ENCODE assay signal across 8 cellular contexts in genomic region chr12:68933564-68933893, GRCh38. TPM values are rescaled to one million over a fixed set of nuclear protein-coding genes. Genes with fewer than 3 reads are reported as not detected.
DNase-seq lines count a peak whose midpoint lies in the region; ATAC-seq and TF ChIP-seq lines count a peak whose summit lies in the region.

No MANE protein-coding gene starts in this region.

- H2AFZ ChIP-seq in Karpas-422 (ENCODE audit: low read length): no peak overlapping the region

- H3K79me2 ChIP-seq in Karpas-422 (ENCODE audit: low read length): no peaks in the 10 kb centered on the region

- peaks cover 14% of the 10 kb centered on the region for H3K4me1 Mint-ChIP-seq in CD8-positive, alpha-beta T cell (ENCODE audit: low read depth)

- intact Hi-C loops in CD8-positive, alpha-beta T cell (cut with DNase I, micrococcal nuclease): no loop called here
- intact Hi-C loops in ovary (cut with DNase I): no loop called here

- H3K4me1 ChIP-seq in CD8-positive, alpha-beta T cell (ENCODE audit: insufficient read depth, low read length): peaks cover 7% of the 10 kb centered on the region
- H3K4me1 ChIP-seq in ovary (ENCODE audit: insufficient read depth) (peaks cover 3% of the 10 kb centered on the region), Karpas-422 (ENCODE audit: low read length) (peaks cover 10% of the 10 kb centered on the region)

- POLR2A ChIA-PET in CD8-positive, alpha-beta T cell (lab: Charles Lee): no interaction called here

- no peaks in the 10 kb centered on the region for H3K9me3 ChIP-seq in CD8-positive, alpha-beta T cell (ENCODE audit: low read length)
- H3K9me3 ChIP-seq in ovary (no peaks in the 10 kb centered on the region), Karpas-422 (ENCODE audit: low read length) (no peaks in the 10 kb centered on the region)

- TF ChIP-seq POLR2A in ovary (IDR thresholded peaks at IDR 0.05): no peak

- H3K36me3 ChIP-seq in CD8-positive, alpha-beta T cell (ENCODE audit: insufficient read depth, low read length): no peaks in the 10 kb centered on the region
- no peaks in the 10 kb centered on the region for H3K36me3 ChIP-seq in ovary
- no peaks in the 10 kb centered on the region for H3K36me3 ChIP-seq in Karpas-422 (ENCODE audit: insufficient read depth, low read length)

- WGBS in ovary, 3 donors: 2 to 20% (median 3%) methylated on average over 25 of the region's 25 CpGs

- no peak overlapping the region for H3K4me2 ChIP-seq in Karpas-422 (ENCODE audit: low read depth, low read length, poor library complexity, severe bottlenecking)

- peak overlapping the region; percentile 52 for H3K4me3 ChIP-seq in CD8-positive, alpha-beta T cell (ENCODE audit: low read depth, low read length)
- H3K4me3 ChIP-seq in fibroblast of villous mesenchyme (ENCODE audit: low read depth, low read length) (peak overlapping the region; percentile 43), ovary (peak overlapping the region; percentile 58), Karpas-422 (ENCODE audit: low read length) (no peak overlapping the region)

- no peaks in the 10 kb centered on the region for H3K36me3 Mint-ChIP-seq in CD8-positive, alpha-beta T cell

- ATAC-seq in CD8-positive, alpha-beta T cell: peak; percentile 6
- ATAC-seq in SK-N-SH treated with all-trans-retinoic acid at 6 μM for 48 hours (peak; percentile 42), GM18868 (IDR thresholded peaks at IDR 0.05; ENCODE audit: unreplicated experiment) (no peak), GM18909 (IDR thresholded peaks at IDR 0.05; ENCODE audit: poor library complexity, unreplicated experiment) (no peak)

- no peaks in the 10 kb centered on the region for H3K9me3 Mint-ChIP-seq in CD8-positive, alpha-beta T cell

- H4K20me1 ChIP-seq in Karpas-422 (ENCODE audit: insufficient read depth, low read depth, low read length): no peaks in the 10 kb centered on the region

- H3K9me2 ChIP-seq in Karpas-422 (replicated peaks; ENCODE audit: insufficient read depth, low read length): no peaks in the 10 kb centered on the region

- H3K27me3 Mint-ChIP-seq in CD8-positive, alpha-beta T cell (ENCODE audit: low read depth): peaks cover 22% of the 10 kb centered on the region

- no peak overlapping the region for H3K27ac ChIP-seq in CD8-positive, alpha-beta T cell (ENCODE audit: low read depth, low read length)
- peak overlapping the region in 1 of 2 donors; percentile 61 for H3K27ac ChIP-seq in ovary
- no peak overlapping the region for H3K27ac ChIP-seq in Karpas-422 (ENCODE audit: low read length)

- no peak for DNase-seq in CD8-positive, alpha-beta T cell
- DNase-seq in fibroblast of villous mesenchyme (ENCODE audit: low read depth): no peak
- no peak for DNase-seq in ovary
- no peak for DNase-seq in SK-N-DZ (ENCODE audit: low spot score)
- DNase-seq in Karpas-422: no peak

- no peak overlapping the region for H3K27ac Mint-ChIP-seq in CD8-positive, alpha-beta T cell

- no peak for TF ChIP-seq EP300 in ovary (IDR thresholded peaks at IDR 0.05)

- H3K27me3 ChIP-seq in CD8-positive, alpha-beta T cell (ENCODE audit: insufficient read depth, low read length): no peaks in the 10 kb centered on the region
- H3K27me3 ChIP-seq in ovary: no peaks in the 10 kb centered on the region
- H3K27me3 ChIP-seq in Karpas-422 (ENCODE audit: low read length): no peaks in the 10 kb centered on the region

- no peak for TF ChIP-seq CTCF in CD8-positive, alpha-beta T cell (IDR thresholded peaks at IDR 0.05)
- no peak for TF ChIP-seq CTCF in fibroblast of villous mesenchyme (IDR thresholded peaks at IDR 0.05; ENCODE audit: insufficient read depth, low read depth, low read length)
- TF ChIP-seq CTCF in ovary (IDR thresholded peaks at IDR 0.05): no peak

- peak overlapping the region; percentile 67 for H3K4me3 Mint-ChIP-seq in CD8-positive, alpha-beta T cell

- H3K9ac ChIP-seq in Karpas-422 (ENCODE audit: low read length): no peak overlapping the region

- CTCF ChIA-PET in CD8-positive, alpha-beta T cell (lab: Charles Lee): no interaction called here

TF ChIP-seq in SK-N-SH treated with all-trans-retinoic acid at 6 μM for 48 hours, 23 proteins besides CTCF, POLR2A, EP300 and RAD21:
- TF ChIP-seq CREB5 (CRISPR knock-in tag; IDR thresholded peaks at IDR 0.05; ENCODE audit: low read depth): no peak
- no peak for TF ChIP-seq PATZ1 (CRISPR knock-in tag; IDR thresholded peaks at IDR 0.05; ENCODE audit: borderline replicate concordance)
- TF ChIP-seq BACH2 (CRISPR knock-in tag; IDR thresholded peaks at IDR 0.05; ENCODE audit: borderline replicate concordance): no peak
- no peak for TF ChIP-seq RARB (CRISPR knock-in tag; IDR thresholded peaks at IDR 0.05)
- TF ChIP-seq ZNF565 (CRISPR knock-in tag; conservative IDR thresholded peaks at IDR 0.05; ENCODE audit: low read depth): no peak
- TF ChIP-seq TCF4 (CRISPR knock-in tag; IDR thresholded peaks at IDR 0.05; ENCODE audit: borderline replicate concordance): no peak
- no peak for TF ChIP-seq ARNTL (CRISPR knock-in tag; IDR thresholded peaks at IDR 0.05; ENCODE audit: borderline replicate concordance, low read depth)
- TF ChIP-seq CSDC2 (CRISPR knock-in tag; IDR thresholded peaks at IDR 0.05): no peak
- no peak for TF ChIP-seq TOX (CRISPR knock-in tag; IDR thresholded peaks at IDR 0.05; ENCODE audit: borderline replicate concordance)
- TF ChIP-seq SNAI2 (CRISPR knock-in tag; IDR thresholded peaks at IDR 0.05): no peak
- no peak for TF ChIP-seq ISL1 (CRISPR knock-in tag; IDR thresholded peaks at IDR 0.05)
- TF ChIP-seq PPARA (CRISPR knock-in tag; IDR thresholded peaks at IDR 0.05; ENCODE audit: borderline replicate concordance): no peak
- no peak for TF ChIP-seq POU6F1 (CRISPR knock-in tag; IDR thresholded peaks at IDR 0.05; ENCODE audit: borderline replicate concordance, low read depth)
- TF ChIP-seq OSR1 (CRISPR knock-in tag; IDR thresholded peaks at IDR 0.05): no peak
- TF ChIP-seq GLIS3 (CRISPR knock-in tag; IDR thresholded peaks at IDR 0.05): no peak

RNA-seq across cellular contexts. Expression of gene CPM, which starts 0.6 kb away (rescaled TPM):
- total RNA-seq in CD8-positive, alpha-beta T cell: under 1 TPM; 0.30 to 0.78 TPM
- 8.4 and 23.3 TPM in 2 replicates for total RNA-seq in fibroblast of villous mesenchyme
- 10 to 100 TPM; 21.3 to 64.6 (median 37.9) TPM for total RNA-seq in ovary
- polyA plus RNA-seq in ovary: 10 to 100 TPM; 23.8 to 62.9 TPM
- not detected in 2 replicates for polyA plus RNA-seq in SK-N-DZ (2014; cell fraction: cytosol; rRNA removed)
- not detected in 2 replicates for polyA plus RNA-seq in SK-N-DZ (2014; cell fraction: nucleus; rRNA removed)
- total RNA-seq in Karpas-422 (2014; rRNA removed; shearing (Covaris generic); ENCODE audit: low replicate concordance): 0.04 TPM in 1 of 2 replicates, not detected in the other

Comparison
In these comparisons a context has a peak if more than half of its experiments do, and no peak if none do; other contexts are left out.
1. ATAC-seq: peak in CD8-positive, alpha-beta T cell (single experiment) and SK-N-SH treated with all-trans-retinoic acid at 6 μM for 48 hours (single experiment); none in GM18868 (single experiment) and GM18909 (single experiment).